20 cellular contexts compared by ENCODE assay signal in genomic region chr11:9274499-9275228, GRCh38. TPM values are rescaled to one million over a fixed set of nuclear protein-coding genes. Genes with fewer than 3 reads are reported as not detected.
DNase-seq lines count a peak whose midpoint lies in the region; ATAC-seq, FAIRE-seq and TF ChIP-seq lines count a peak whose summit lies in the region.
"Had no signal": no experiment of that assay in that cellular context is flagged by ENCODE, and none has a peak within 500 bp of the region (broad histone marks: within the 10 kb centered on the region; RNA-seq: fewer than 3 reads in every experiment).

No MANE protein-coding gene starts in this region.

- no peak overlapping the region for H2AFZ ChIP-seq in K562 (ENCODE audit: low read depth, low read length)
- no peak overlapping the region for H2AFZ ChIP-seq in osteoblast (ENCODE audit: low read length)

- TF ChIP-seq POLR2A in K562 (conservative IDR thresholded peaks at IDR 0.05) (no peak), heart left ventricle (IDR thresholded peaks at IDR 0.05) (no peak)

- no peaks in the 10 kb centered on the region for H3K9me3 Mint-ChIP-seq in Caco-2 (ENCODE audit: unreplicated experiment)
- H3K9me3 Mint-ChIP-seq: activated naive CD8-positive, alpha-beta T cell treated with anti-CD3 and anti-CD28 coated beads, Interleukin-2, amount 10 ng/mL, durations not matched to agents 7 days and 5 days; activated T-cell treated with anti-CD3 and anti-CD28 coated beads, Interleukin-2, amount 50 U/mL, for 72 hours; stimulated activated naive B cell treated with anti-CD40 and anti-IgM and Interleukin-4, amounts not matched to agents 10 μg/mL and 1 μg/mL and 100 μg/mL, for 72 hours had no signal

- H3K36me3 ChIP-seq in Caco-2 (ENCODE audit: control insufficient read depth, insufficient read depth, low read length) (no peaks in the 10 kb centered on the region), K562 (ENCODE audit: control insufficient read depth, insufficient read depth, low read length) (no peaks in the 10 kb centered on the region), heart left ventricle (peaks cover 0 to 4% (median 0%) of the 10 kb centered on the region in 9 donors), osteoblast (ENCODE audit: insufficient read depth, low read length) (no peaks in the 10 kb centered on the region)
- H3K36me3 ChIP-seq: right lobe of liver, thyroid gland had no signal

- no peak overlapping the region for H3K4me3 Mint-ChIP-seq in Caco-2 (ENCODE audit: unreplicated experiment)
- H3K4me3 Mint-ChIP-seq: activated naive CD8-positive, alpha-beta T cell treated with anti-CD3 and anti-CD28 coated beads, Interleukin-2, amount 10 ng/mL, durations not matched to agents 7 days and 5 days; stimulated activated naive B cell treated with anti-CD40 and anti-IgM and Interleukin-4, amounts not matched to agents 10 μg/mL and 1 μg/mL and 100 μg/mL, for 72 hours had no signal

- H3K9me3 ChIP-seq in Caco-2: no peaks in the 10 kb centered on the region
- H3K9me3 ChIP-seq in K562 (replicated peaks; ENCODE audit: control insufficient read depth, insufficient read depth, low read depth, low read length): no peaks in the 10 kb centered on the region
- H3K9me3 ChIP-seq in heart left ventricle: no peaks in the 10 kb centered on the region
- no peaks in the 10 kb centered on the region for H3K9me3 ChIP-seq in osteoblast (ENCODE audit: low read depth, low read length)
- H3K9me3 ChIP-seq: BLaER1, left lung, right lobe of liver, thyroid gland had no signal

- H3K27ac ChIP-seq in K562 (ENCODE audit: extremely low read depth, low read depth, low read length): no peak overlapping the region
- H3K27ac ChIP-seq in heart left ventricle: peak overlapping the region in 10 of 12 donors; percentile 2 to 72 (median 54)
- H3K27ac ChIP-seq in osteoblast (ENCODE audit: low read depth, low read length): no peak overlapping the region
- H3K27ac ChIP-seq: BLaER1, right lobe of liver, thyroid gland had no signal

- DNase-seq in Caco-2: no peak
- no peak for DNase-seq in K562 (ENCODE audit: extremely low read depth in 1 of 4, low spot score in 3 of 4)
- DNase-seq in heart left ventricle: peak in 2 of 5 donors; percentile 29 to 34
- DNase-seq in osteoblast (ENCODE audit: insufficient read length, low spot score, missing footprints): peak; percentile 76
- no peak for DNase-seq in posterior cingulate gyrus
- DNase-seq: activated naive CD8-positive, alpha-beta T cell treated with anti-CD3 and anti-CD28 coated beads, Interleukin-2, amount 10 ng/mL, durations not matched to agents 7 days and 5 days; activated T-cell treated with anti-CD3 and anti-CD28 coated beads, Interleukin-2, amount 50 U/mL, for 72 hours; erythroblast; GOT3; left lung; NCI-H1436 treated with DMSO at 0.1 percent for 48 hours; NCI-H2227 treated with DMSO at 0.1 percent for 48 hours; NCI-H82; right lobe of liver; stimulated activated naive B cell treated with anti-CD40 and anti-IgM and Interleukin-4, amounts not matched to agents 10 μg/mL and 1 μg/mL and 100 μg/mL, for 72 hours; thyroid gland had no signal

- TF ChIP-seq EP300 in K562 (IDR thresholded peaks at IDR 0.05; ENCODE audit: low read length): no peak

- in situ Hi-C loops in K562 (cut with MboI): no loop called here

- no peak for FAIRE-seq in K562 (lab: Jason Lieb, UNC)
- FAIRE-seq: G401.6 had no signal

- H3K27me3 Mint-ChIP-seq in Caco-2 (ENCODE audit: insufficient read depth, unreplicated experiment): no peaks in the 10 kb centered on the region
- H3K27me3 Mint-ChIP-seq: activated naive CD8-positive, alpha-beta T cell treated with anti-CD3 and anti-CD28 coated beads, Interleukin-2, amount 10 ng/mL, durations not matched to agents 7 days and 5 days; stimulated activated naive B cell treated with anti-CD40 and anti-IgM and Interleukin-4, amounts not matched to agents 10 μg/mL and 1 μg/mL and 100 μg/mL, for 72 hours had no signal

- CTCF ChIA-PET in Caco-2 (lab: Charles Lee): interaction anchor here (0.7 kb wide), 1 partner anchor 115 kb away, joined by 4 read pairs; no protein-coding TSS in a partner anchor
- CTCF ChIA-PET in K562 (lab: Yijun Ruan, JAX; ENCODE audit: low intra/inter-chr PET ratio): no interaction called here

- peak; percentile 38; the same call in 1 of the 3 replicates for ATAC-seq in K562
- peak; percentile 69 to 84 (median 74) for ATAC-seq in heart left ventricle
- no peak for ATAC-seq in HG03135 (IDR thresholded peaks at IDR 0.05; ENCODE audit: unreplicated experiment)
- no peak for ATAC-seq in GM21737 (IDR thresholded peaks at IDR 0.05; ENCODE audit: unreplicated experiment)

- intact Hi-C loops in Caco-2 (cut with micrococcal nuclease; ENCODE audit: unreplicated experiment) (loop anchor here (5.0 kb wide), 2 partner anchors 38 to 233 kb away; partner anchors contain the start of gene TMEM41B), K562 (cut with micrococcal nuclease) (loop anchor here (10.0 kb wide), 1 partner anchor 230 kb away; no protein-coding TSS in a partner anchor), heart left ventricle (cut with DNase I) (loop anchor here in 1 of 10 donors (5.0 kb wide), 1 partner anchor 38 kb away; the partner anchor contains the start of gene TMEM41B), posterior cingulate gyrus (cut with DNase I) (no loop called here)

- no peak for TF ChIP-seq RAD21 in K562 (CRISPR knock-in tag; conservative IDR thresholded peaks at IDR 0.05 in 1 of 2, IDR thresholded peaks at IDR 0.05 in 1 of 2)

- H3K27me3 ChIP-seq in Caco-2 (replicated peaks; ENCODE audit: control insufficient read depth, insufficient read depth, low read length) (no peaks in the 10 kb centered on the region), K562 (ENCODE audit: control insufficient read depth in 2 of 2, insufficient read depth in 2 of 2, low read length in 2 of 2) (no peaks in the 10 kb centered on the region), heart left ventricle (no peaks in the 10 kb centered on the region), osteoblast (ENCODE audit: insufficient read depth, low read length) (no peaks in the 10 kb centered on the region)
- H3K27me3 ChIP-seq: BLaER1, left lung, right lobe of liver, thyroid gland had no signal

- H3K27ac Mint-ChIP-seq in Caco-2 (ENCODE audit: unreplicated experiment): no peak overlapping the region
- H3K27ac Mint-ChIP-seq: activated naive CD8-positive, alpha-beta T cell treated with anti-CD3 and anti-CD28 coated beads, Interleukin-2, amount 10 ng/mL, durations not matched to agents 7 days and 5 days; stimulated activated naive B cell treated with anti-CD40 and anti-IgM and Interleukin-4, amounts not matched to agents 10 μg/mL and 1 μg/mL and 100 μg/mL, for 72 hours had no signal

- 27% methylated on average over 5 of the region's 8 CpGs for WGBS in K562 (ENCODE audit: insufficient coverage, low coverage, missing lambda C conversion rate)
- 52 to 63% (median 56%) methylated on average over 8 of the region's 8 CpGs for WGBS in heart left ventricle, 4 donors

- POLR2A ChIA-PET in Caco-2 (lab: Charles Lee): interaction anchor here (1.0 kb wide), 1 partner anchor 10 kb away, joined by 8 read pairs; the partner anchor contains the start of gene DENND5A
- POLR2A ChIA-PET in K562 (lab: Yijun Ruan, JAX): interaction anchor here (0.7 to 2.0 kb wide), 4 partner anchors 8 to 31 kb away, joined by 3 to 12 read pairs (median 5); partner anchors contain the start of gene DENND5A

- no peak overlapping the region for H3K4me2 ChIP-seq in K562 (ENCODE audit: insufficient read depth, low read length)
- H3K4me2 ChIP-seq in osteoblast (ENCODE audit: insufficient read depth, low read length): no peak overlapping the region
- H3K4me2 ChIP-seq: BLaER1 had no signal

- no peak overlapping the region for H3K9ac ChIP-seq in K562 (ENCODE audit: insufficient read depth in 1 of 2, low read depth in 2 of 2, low read length in 2 of 2)
- H3K9ac ChIP-seq: BLaER1 had no signal

- no peaks in the 10 kb centered on the region for H3K79me2 ChIP-seq in K562 (ENCODE audit: control insufficient read depth, insufficient read depth, low read length)
- no peaks in the 10 kb centered on the region for H3K79me2 ChIP-seq in osteoblast (ENCODE audit: insufficient read depth, low read length)

- H3K36me3 Mint-ChIP-seq in Caco-2 (ENCODE audit: insufficient read depth, unreplicated experiment): peaks cover 26% of the 10 kb centered on the region
- H3K36me3 Mint-ChIP-seq: activated naive CD8-positive, alpha-beta T cell treated with anti-CD3 and anti-CD28 coated beads, Interleukin-2, amount 10 ng/mL, durations not matched to agents 7 days and 5 days had no signal

- H4K20me1 ChIP-seq in K562 (replicated peaks; ENCODE audit: control insufficient read depth, insufficient read depth, low read length) (no peaks in the 10 kb centered on the region), osteoblast (ENCODE audit: insufficient read depth, low read length) (no peaks in the 10 kb centered on the region)
- H4K20me1 ChIP-seq: BLaER1 had no signal

- no peak overlapping the region for H3K4me3 ChIP-seq in Caco-2 (ENCODE audit: low read depth, low read length)
- H3K4me3 ChIP-seq in K562: no peak overlapping the region
- no peak overlapping the region for H3K4me3 ChIP-seq in heart left ventricle
- H3K4me3 ChIP-seq in osteoblast (ENCODE audit: insufficient read depth, low read length): no peak overlapping the region
- H3K4me3 ChIP-seq: BLaER1, left lung, right lobe of liver, thyroid gland had no signal

- BruUV-seq in Caco-2 (replicated peaks; lab: Mats Ljungman, UMichigan) (TSS peak; percentile 22), K562 (replicated peaks; lab: Mats Ljungman, UMichigan) (no TSS peak)

- peaks cover 4% of the 10 kb centered on the region for H3K4me1 Mint-ChIP-seq in Caco-2 (ENCODE audit: low read depth, unreplicated experiment)

- TF ChIP-seq CTCF in Caco-2 (IDR thresholded peaks at IDR 0.05; ENCODE audit: insufficient read depth in 1 of 2, low read depth in 1 of 2, low read length in 1 of 2, severe bottlenecking in 1 of 2, unreplicated experiment in 1 of 2) (no peak), K562 (IDR thresholded peaks at IDR 0.05 in 2 of 3, conservative IDR thresholded peaks at IDR 0.05 in 1 of 3; ENCODE audit: insufficient read depth in 2 of 3, low read depth in 1 of 3, low read length in 3 of 3) (no peak), heart left ventricle (IDR thresholded peaks at IDR 0.05) (no peak), osteoblast (IDR thresholded peaks at IDR 0.05; ENCODE audit: extremely low read depth, low read depth, low read length) (no peak)

- H3K9me1 ChIP-seq in K562 (ENCODE audit: control insufficient read depth, insufficient read depth, low read length): no peaks in the 10 kb centered on the region

- H3K4me1 ChIP-seq in Caco-2 (peaks cover 4% of the 10 kb centered on the region; the same call in 1 of the 2 replicates), K562 (replicated peaks in 1 of 2; ENCODE audit: control insufficient read depth in 2 of 2, insufficient read depth in 2 of 2, low read length in 2 of 2) (no peaks in the 10 kb centered on the region), heart left ventricle (peaks cover 0 to 25% (median 12%) of the 10 kb centered on the region in 12 donors), osteoblast (ENCODE audit: insufficient read depth, low read length) (no peaks in the 10 kb centered on the region)
- H3K4me1 ChIP-seq: right lobe of liver, thyroid gland had no signal

RNA-seq across cellular contexts. Expression of gene DENND5A, which starts 9.5 kb away (rescaled TPM):
- 54.3 and 58.0 TPM in 2 replicates for total RNA-seq in Caco-2 (2022)
- total RNA-seq in K562 (2011; cell fraction: chromatin; rRNA removed; ENCODE audit: low replicate concordance): 370 and 438 TPM in 2 replicates
- 176 and 183 TPM in 2 replicates for total RNA-seq in K562 (2011; cell fraction: nucleolus; rRNA removed)
- 234 and 247 TPM in 2 replicates for total RNA-seq in K562 (2011; cell fraction: nucleoplasm; rRNA removed)
- 34.4 and 40.7 TPM in 2 replicates for total RNA-seq in K562 (2014; rRNA removed)
- 58.3 and 60.4 TPM in 2 replicates for total RNA-seq in K562 (2014; rRNA removed; fragmentation: Illumina TruSeq; extraction: Trizol)
- 58.5 and 60.4 TPM in 2 replicates for total RNA-seq in K562 (2015; rRNA removed; fragmentation: Illumina TruSeq; extraction: Trizol)
- total RNA-seq in K562 (2021): 45.2 and 46.3 TPM in 2 replicates
- polyA plus RNA-seq in K562 (2011; rRNA removed): 130 and 160 TPM in 2 replicates
- 161 and 174 TPM in 2 replicates for polyA plus RNA-seq in K562 (2011; cell fraction: cytosol; rRNA removed)
- 234 and 274 TPM in 2 replicates for polyA plus RNA-seq in K562 (2011; cell fraction: nucleus; rRNA removed)
- 37.7 and 80.9 TPM in 2 replicates for polyA plus RNA-seq in K562 (2012)
- polyA plus RNA-seq in K562 (2014; fragmentation: Illumina TruSeq; extraction: Trizol): 78.4 and 86.4 TPM in 2 replicates
- 10 to 100 TPM; 11.7 to 12.3 TPM for polyA plus RNA-seq in K562 (2014; fragmentation: Nextera tagmentation; extraction: Ambion mirVana)
- polyA plus RNA-seq in K562 (2014; rRNA removed): 35.3 and 43.2 TPM in 2 replicates
- 285 and 322 TPM in 2 replicates for polyA minus RNA-seq in K562 (2011; rRNA and poly(A)+ RNA removed)
- 90.1 and 96.1 TPM in 2 replicates for polyA minus RNA-seq in K562 (2011; cell fraction: cytosol; rRNA and poly(A)+ RNA removed)
- 122 and 241 TPM in 2 replicates for polyA minus RNA-seq in K562 (2011; cell fraction: nucleus; rRNA and poly(A)+ RNA removed)
- total RNA-seq in heart left ventricle: 100 to 1,000 TPM; 104 to 175 (median 118) TPM
- 10 to 100 TPM; 44.5 to 94.2 TPM for polyA plus RNA-seq in heart left ventricle
- 176 and 183 TPM in 2 replicates for total RNA-seq in osteoblast

RNA-seq across cellular contexts. Expression of gene TMEM41B, which starts 39.7 kb away (rescaled TPM):
- total RNA-seq in Caco-2 (2022) (103 and 110 TPM in 2 replicates), K562 (2014; rRNA removed) (58.5 and 65.8 TPM in 2 replicates), K562 (2014; rRNA removed; fragmentation: Illumina TruSeq; extraction: Trizol) (51.5 and 58.8 TPM in 2 replicates), K562 (2015; rRNA removed; fragmentation: Illumina TruSeq; extraction: Trizol) (34.5 and 37.0 TPM in 2 replicates), K562 (2021) (44.3 and 48.7 TPM in 2 replicates), heart left ventricle (10 to 100 TPM; 17.7 to 27.8 (median 22.6) TPM), osteoblast (56.0 and 56.1 TPM in 2 replicates)
- 126 and 247 TPM in 2 replicates for total RNA-seq in K562 (2011; cell fraction: chromatin; rRNA removed; ENCODE audit: low replicate concordance)
- total RNA-seq in K562 (2011; cell fraction: nucleolus; rRNA removed): 91.1 and 96.4 TPM in 2 replicates
- total RNA-seq in K562 (2011; cell fraction: nucleoplasm; rRNA removed): 150 and 203 TPM in 2 replicates
- polyA plus RNA-seq in K562 (2011; rRNA removed) (79.6 and 89.6 TPM in 2 replicates), K562 (2014; fragmentation: Illumina TruSeq; extraction: Trizol) (28.1 and 28.8 TPM in 2 replicates), K562 (2014; fragmentation: Nextera tagmentation; extraction: Ambion mirVana) (10 to 100 TPM; 17.1 to 24.7 TPM), K562 (2014; rRNA removed) (58.7 and 75.6 TPM in 2 replicates), heart left ventricle (10 to 100 TPM; 14.8 to 21.7 TPM)
- 25.0 and 45.7 TPM in 2 replicates for polyA plus RNA-seq in K562 (2011; cell fraction: cytosol; rRNA removed)
- 60.6 and 87.8 TPM in 2 replicates for polyA plus RNA-seq in K562 (2011; cell fraction: nucleus; rRNA removed)
- polyA plus RNA-seq in K562 (2012): 28.0 and 30.7 TPM in 2 replicates
- 48.1 and 48.6 TPM in 2 replicates for polyA minus RNA-seq in K562 (2011; rRNA and poly(A)+ RNA removed)
- 23.0 and 24.4 TPM in 2 replicates for polyA minus RNA-seq in K562 (2011; cell fraction: cytosol; rRNA and poly(A)+ RNA removed)
- 34.3 and 57.6 TPM in 2 replicates for polyA minus RNA-seq in K562 (2011; cell fraction: nucleus; rRNA and poly(A)+ RNA removed)

Comparison
In these comparisons a context has a peak if more than half of its experiments do, and no peak if none do; other contexts are left out.
1. ATAC-seq: peak in K562 (single experiment) and heart left ventricle (4 of 4); none in HG03135 (single experiment) and GM21737 (single experiment).
2. H3K27ac ChIP-seq: peak in heart left ventricle (10 of 12); none in K562 (single experiment) and osteoblast (single experiment).